Comparison of ENCODE assay signal across 8 cellular contexts in genomic region chr18:12946549-12947354, GRCh38. TPM values are rescaled to one million over a fixed set of nuclear protein-coding genes. Genes with fewer than 3 reads are reported as not detected.
A peak's percentile ranks its signal among the peaks of the same experiment; 100 is the strongest.
DNase-seq lines count a peak whose midpoint lies in the region; ATAC-seq and TF ChIP-seq lines count a peak whose summit lies in the region.

No MANE protein-coding gene starts in this region.

- POLR2A ChIA-PET in activated CD8-positive, alpha-beta T cell treated with anti-CD3 and anti-CD28 coated beads for 36 hours (lab: Charles Lee) = interaction anchor here (1.0 to 2.2 kb wide), 4 partner anchors 16 to 244 kb away, joined by 3 to 5 read pairs (median 3); partner anchors contain the start of gene PSMG2

- ATAC-seq in GM19438 (IDR thresholded peaks at IDR 0.05; ENCODE audit: low read depth, unreplicated experiment) = peak; percentile 9
- no peak for ATAC-seq in activated CD8-positive, alpha-beta T cell treated with anti-CD3 and anti-CD28 coated beads for 36 hours
- no peak for ATAC-seq in GM18861 (IDR thresholded peaks at IDR 0.05; ENCODE audit: unreplicated experiment)

- CTCF ChIA-PET in activated CD8-positive, alpha-beta T cell treated with anti-CD3 and anti-CD28 coated beads for 36 hours (lab: Charles Lee) = no interaction called here

- H3K27me3 ChIP-seq in neural cell (ENCODE audit: insufficient read depth, low read depth, low read length) = no peaks in the 10 kb centered on the region

- no peaks in the 10 kb centered on the region for H3K9me3 ChIP-seq in neural cell (ENCODE audit: low read length)

- peak overlapping the region; percentile 63 for H3K27ac ChIP-seq in neural cell (ENCODE audit: low read length)

- no peak for TF ChIP-seq CTCF in activated CD8-positive, alpha-beta T cell treated with anti-CD3 and anti-CD28 coated beads for 36 hours (IDR thresholded peaks at IDR 0.05)
- peak; percentile 3 for TF ChIP-seq CTCF in fibroblast of villous mesenchyme (IDR thresholded peaks at IDR 0.05; ENCODE audit: insufficient read depth, low read depth, low read length)
- no peak for TF ChIP-seq CTCF in neural cell (IDR thresholded peaks at IDR 0.05; ENCODE audit: poor library complexity, severe bottlenecking)

- TF ChIP-seq RAD21 in neural cell (conservative IDR thresholded peaks at IDR 0.05) = no peak

- H3K4me1 Mint-ChIP-seq in activated CD8-positive, alpha-beta T cell treated with anti-CD3 and anti-CD28 coated beads for 36 hours (ENCODE audit: low read depth) = peaks cover 37% of the 10 kb centered on the region

- H3K4me3 Mint-ChIP-seq in activated CD8-positive, alpha-beta T cell treated with anti-CD3 and anti-CD28 coated beads for 36 hours = peak overlapping the region; percentile 95

- H2AFZ ChIP-seq in neural cell (ENCODE audit: low read depth, low read length) = peak overlapping the region; percentile 52

- H3F3A ChIP-seq in neural cell (ENCODE audit: insufficient read depth, low read length, poor library complexity, severe bottlenecking) = no peaks in the 10 kb centered on the region

- DNase-seq in CD1c-positive myeloid dendritic cell (ENCODE audit: extremely low spot score) (peak; percentile 65), NCI-H146 (lab: John Stamatoyannopoulos, UW) (peak; percentile 80), fibroblast of villous mesenchyme (ENCODE audit: low read depth) (peak; percentile 98), NCI-H2107 treated with DMSO at 0.1 percent for 48 hours (lab: John Stamatoyannopoulos, UW; ENCODE audit: unreplicated experiment) (no peak)
- peak; percentile 15 for DNase-seq in activated CD8-positive, alpha-beta T cell treated with anti-CD3 and anti-CD28 coated beads for 36 hours

- peaks cover 36% of the 10 kb centered on the region for H3K36me3 Mint-ChIP-seq in activated CD8-positive, alpha-beta T cell treated with anti-CD3 and anti-CD28 coated beads for 36 hours (ENCODE audit: low read depth)

- peak overlapping the region; percentile 99 for H3K27ac Mint-ChIP-seq in activated CD8-positive, alpha-beta T cell treated with anti-CD3 and anti-CD28 coated beads for 36 hours

- no peak for TF ChIP-seq EP300 in neural cell (conservative IDR thresholded peaks at IDR 0.05; ENCODE audit: poor library complexity, severe bottlenecking)

- no peaks in the 10 kb centered on the region for H4K20me1 ChIP-seq in neural cell (ENCODE audit: insufficient read depth)

- intact Hi-C loops in activated CD8-positive, alpha-beta T cell treated with anti-CD3 and anti-CD28 coated beads for 36 hours (cut with micrococcal nuclease) = loop anchor here (10.0 kb wide), 1 partner anchor 572 kb away; the partner anchor contains the start of gene AFG3L2

- no peaks in the 10 kb centered on the region for H3K36me3 ChIP-seq in neural cell (ENCODE audit: insufficient read depth, low read length)

- H3K4me3 ChIP-seq in fibroblast of villous mesenchyme (ENCODE audit: low read depth, low read length) (peak overlapping the region; percentile 92), neural cell (ENCODE audit: low read length) (peak overlapping the region; percentile 89)

- H3K4me2 ChIP-seq in neural cell (ENCODE audit: low read length) = peak overlapping the region; percentile 82

- H3K79me2 ChIP-seq in neural cell (replicated peaks; ENCODE audit: insufficient read depth, low read length) = peaks cover 17% of the 10 kb centered on the region

- no peaks in the 10 kb centered on the region for H3K27me3 Mint-ChIP-seq in activated CD8-positive, alpha-beta T cell treated with anti-CD3 and anti-CD28 coated beads for 36 hours

- peaks cover 3% of the 10 kb centered on the region for H3K9me3 Mint-ChIP-seq in activated CD8-positive, alpha-beta T cell treated with anti-CD3 and anti-CD28 coated beads for 36 hours

- H3K9ac ChIP-seq in neural cell (ENCODE audit: low read length) = peak overlapping the region; percentile 67

- H3K9me2 ChIP-seq in neural cell (ENCODE audit: insufficient read depth, low read length) = no peaks in the 10 kb centered on the region

TF ChIP-seq in neural cell, 6 proteins besides CTCF, POLR2A, EP300 and RAD21:
- TF ChIP-seq MXI1 (conservative IDR thresholded peaks at IDR 0.05; ENCODE audit: poor library complexity, severe bottlenecking) = no peak
- no peak for TF ChIP-seq TAF1 (IDR thresholded peaks at IDR 0.05; ENCODE audit: low read depth)

RNA-seq across cellular contexts. Expression of gene SEH1L, which starts 1.1 kb away (rescaled TPM):
- total RNA-seq in activated CD8-positive, alpha-beta T cell treated with anti-CD3 and anti-CD28 coated beads for 36 hours = 100 to 1,000 TPM; 105 to 110 TPM
- 50.3 and 56.6 TPM in 2 replicates for total RNA-seq in fibroblast of villous mesenchyme
- polyA plus RNA-seq in neural cell = 11.5 and 12.3 TPM in 2 replicates
- polyA minus RNA-seq in neural cell = 26.6 and 27.3 TPM in 2 replicates

RNA-seq across cellular contexts. Expression of gene CEP192, which starts 44.4 kb away (rescaled TPM):
- total RNA-seq in activated CD8-positive, alpha-beta T cell treated with anti-CD3 and anti-CD28 coated beads for 36 hours = 10 to 100 TPM; 39.5 to 42.9 TPM
- total RNA-seq in fibroblast of villous mesenchyme = 34.1 and 40.6 TPM in 2 replicates
- 28.1 and 31.7 TPM in 2 replicates for polyA plus RNA-seq in neural cell
- 59.2 and 65.5 TPM in 2 replicates for polyA minus RNA-seq in neural cell
